ENCODE assay signal across 15 cellular contexts in genomic region chr18:58891753-58892152, GRCh38. TPM values are rescaled to one million over a fixed set of nuclear protein-coding genes. Genes with fewer than 3 reads are reported as not detected.
DNase-seq lines count a peak whose midpoint lies in the region; ATAC-seq and TF ChIP-seq lines count a peak whose summit lies in the region.
"Had no signal": no experiment of that assay in that cellular context is flagged by ENCODE, and none has a peak within 500 bp of the region (broad histone marks: within the 10 kb centered on the region; RNA-seq: fewer than 3 reads in every experiment).

No MANE protein-coding gene starts in this region.

- H3K4me2 ChIP-seq in SK-N-SH, result peak overlapping the region; percentile 51

- TF ChIP-seq RAD21 in SK-N-SH (IDR thresholded peaks at IDR 0.05; ENCODE audit: low read length), result no peak

- H3K36me3 ChIP-seq in SK-N-SH (replicated peaks in 1 of 2; ENCODE audit: control insufficient read depth in 1 of 2, insufficient read depth in 2 of 2, low read length in 1 of 2) (peaks cover 5 to 20% of the 10 kb centered on the region in 2 experiments), urinary bladder (ENCODE audit: insufficient read depth) (no peaks in the 10 kb centered on the region)

- WGBS in SK-N-SH (ENCODE audit: low lambda C conversion rate), result 90% methylated on average over 4 of the region's 4 CpGs
- WGBS in urinary bladder, result 72% methylated on average over 4 of the region's 4 CpGs

- H3K4me3 Mint-ChIP-seq in nephron, result peak overlapping the region; percentile 34 to 58 (median 57)

- TF ChIP-seq CTCF in SK-N-SH (IDR thresholded peaks at IDR 0.05) (no peak), choroid plexus epithelial cell (conservative IDR thresholded peaks at IDR 0.05; ENCODE audit: low read depth, low read length) (no peak), nephron (IDR thresholded peaks at IDR 0.05; ENCODE audit: unreplicated experiment in 3 of 3) (no peak)

- H2AFZ ChIP-seq in SK-N-SH (ENCODE audit: low read depth), result no peak overlapping the region

- peaks cover 55% of the 10 kb centered on the region for H3K36me3 Mint-ChIP-seq in nephron (ENCODE audit: low read depth)
- H3K36me3 Mint-ChIP-seq: activated naive CD4-positive, alpha-beta T cell treated with anti-CD3 and anti-CD28 coated beads, Interleukin-2, amount 50 U/mL, for 72 hours had no signal

- POLR2A ChIA-PET in SK-N-SH (lab: Yijun Ruan, JAX), result no interaction called here

- H3K4me3 ChIP-seq in SK-N-SH (ENCODE audit: low read depth in 2 of 2, low read length in 1 of 2) (no peak overlapping the region), choroid plexus epithelial cell (ENCODE audit: low read depth, low read length) (peak overlapping the region; percentile 15), urinary bladder (ENCODE audit: low read depth, low read length) (no peak overlapping the region)
- H3K4me3 ChIP-seq: mucosa of descending colon had no signal

- peaks cover 3% of the 10 kb centered on the region for H3F3A ChIP-seq in SK-N-SH (replicated peaks; ENCODE audit: insufficient read depth)

- no peak overlapping the region for H3K9ac ChIP-seq in SK-N-SH

- DNase-seq in SK-N-SH (no peak), choroid plexus epithelial cell (ENCODE audit: low read depth) (peak; percentile 50), RKO (ENCODE audit: low spot score) (no peak)
- DNase-seq: GOT3, hippocampal formation, mucosa of descending colon, NCI-H1694, small intestine had no signal

- peaks cover 49% of the 10 kb centered on the region for H3K4me1 Mint-ChIP-seq in nephron

- H3K27me3 Mint-ChIP-seq in nephron (ENCODE audit: low read depth), result no peaks in the 10 kb centered on the region

- CTCF ChIA-PET in SK-N-SH (lab: Yijun Ruan, JAX), result no interaction called here

- ATAC-seq in SK-N-SH treated with all-trans-retinoic acid at 6 μM for 48 hours (no peak), GM18861 (IDR thresholded peaks at IDR 0.05; ENCODE audit: unreplicated experiment) (no peak), HG03108 (IDR thresholded peaks at IDR 0.05; ENCODE audit: unreplicated experiment) (no peak)
- ATAC-seq: activated naive CD4-positive, alpha-beta T cell treated with anti-CD3 and anti-CD28 coated beads, Interleukin-2, amount 50 U/mL, for 72 hours; mucosa of descending colon had no signal

- no peaks in the 10 kb centered on the region for H3K9me3 ChIP-seq in SK-N-SH
- H3K9me3 ChIP-seq: mucosa of descending colon had no signal

- H3K27ac ChIP-seq in SK-N-SH (ENCODE audit: low read depth in 2 of 2, low read length in 1 of 2), result no peak overlapping the region
- peak overlapping the region; percentile 7 for H3K27ac ChIP-seq in urinary bladder (ENCODE audit: low read depth)
- H3K27ac ChIP-seq: 22Rv1 had no signal

- H3K9me3 Mint-ChIP-seq in nephron, result no peaks in the 10 kb centered on the region
- H3K9me3 Mint-ChIP-seq: activated naive CD4-positive, alpha-beta T cell treated with anti-CD3 and anti-CD28 coated beads, Interleukin-2, amount 50 U/mL, for 72 hours had no signal

- H3K9me2 ChIP-seq in SK-N-SH, result no peaks in the 10 kb centered on the region

- TF ChIP-seq EP300 in SK-N-SH (IDR thresholded peaks at IDR 0.05; ENCODE audit: borderline replicate concordance in 1 of 2, low read depth in 1 of 2, low read length in 1 of 2), result no peak

- no peaks in the 10 kb centered on the region for H4K20me1 ChIP-seq in SK-N-SH (ENCODE audit: insufficient read depth)

- peak overlapping the region; percentile 91 to 92 (median 92) for H3K27ac Mint-ChIP-seq in nephron
- H3K27ac Mint-ChIP-seq: activated naive CD4-positive, alpha-beta T cell treated with anti-CD3 and anti-CD28 coated beads, Interleukin-2, amount 50 U/mL, for 72 hours had no signal

- peaks cover 57% of the 10 kb centered on the region for H3K79me2 ChIP-seq in SK-N-SH (ENCODE audit: insufficient read depth)

- peaks cover 2 to 15% of the 10 kb centered on the region in 2 experiments; a peak in 2 of 4 replicates for H3K4me1 ChIP-seq in SK-N-SH (ENCODE audit: control insufficient read depth in 1 of 2, insufficient read depth in 2 of 2, low read depth in 1 of 2, low read length in 1 of 2)
- no peaks in the 10 kb centered on the region for H3K4me1 ChIP-seq in urinary bladder (ENCODE audit: insufficient read depth)

- H3K27me3 ChIP-seq in SK-N-SH (ENCODE audit: insufficient read depth), result no peaks in the 10 kb centered on the region

TF ChIP-seq in SK-N-SH, 30 proteins besides CTCF, POLR2A, EP300 and RAD21:
- TF ChIP-seq TEAD4 (IDR thresholded peaks at IDR 0.05; ENCODE audit: borderline replicate concordance, insufficient read depth), result no peak
- TF ChIP-seq MEF2A (IDR thresholded peaks at IDR 0.05; ENCODE audit: borderline replicate concordance, low read depth), result no peak
- no peak for TF ChIP-seq CHD2 (IDR thresholded peaks at IDR 0.05; ENCODE audit: low read length, partially characterized antibody)
- TF ChIP-seq TAF1 (IDR thresholded peaks at IDR 0.05; ENCODE audit: borderline replicate concordance, low read depth, low read length), result no peak
- TF ChIP-seq YY1 (IDR thresholded peaks at IDR 0.05; ENCODE audit: low read depth), result no peak
- no peak for TF ChIP-seq PBX3 (IDR thresholded peaks at IDR 0.05)
- no peak for TF ChIP-seq GATA2 (CRISPR knock-in tag; IDR thresholded peaks at IDR 0.05)
- TF ChIP-seq SIN3A (IDR thresholded peaks at IDR 0.05; ENCODE audit: borderline replicate concordance, low read depth, low read length), result no peak
- no peak for TF ChIP-seq RFX5 (IDR thresholded peaks at IDR 0.05; ENCODE audit: low read length)
- no peak for TF ChIP-seq GABPA (IDR thresholded peaks at IDR 0.05; ENCODE audit: low read depth)
- TF ChIP-seq SMC3 (IDR thresholded peaks at IDR 0.05; ENCODE audit: low read depth, low read length), result no peak
- no peak for TF ChIP-seq TCF12 (IDR thresholded peaks at IDR 0.05)
- TF ChIP-seq USF1 (IDR thresholded peaks at IDR 0.05; ENCODE audit: borderline replicate concordance, low read depth), result no peak
- TF ChIP-seq POLR2AphosphoS5 (IDR thresholded peaks at IDR 0.05; ENCODE audit: low read depth, low read length), result no peak

TF ChIP-seq in SK-N-SH treated with all-trans-retinoic acid at 6 μM for 48 hours, 23 proteins besides CTCF, POLR2A, EP300 and RAD21:
- TF ChIP-seq ZFP30 (CRISPR knock-in tag; IDR thresholded peaks at IDR 0.05), result no peak
- TF ChIP-seq ZNF565 (CRISPR knock-in tag; conservative IDR thresholded peaks at IDR 0.05; ENCODE audit: low read depth), result no peak
- no peak for TF ChIP-seq TCF4 (CRISPR knock-in tag; IDR thresholded peaks at IDR 0.05; ENCODE audit: borderline replicate concordance)
- TF ChIP-seq CSDC2 (CRISPR knock-in tag; IDR thresholded peaks at IDR 0.05), result no peak
- TF ChIP-seq OSR1 (CRISPR knock-in tag; IDR thresholded peaks at IDR 0.05), result no peak
- TF ChIP-seq TOX (CRISPR knock-in tag; IDR thresholded peaks at IDR 0.05; ENCODE audit: borderline replicate concordance), result no peak
- TF ChIP-seq ZNF70 (CRISPR knock-in tag; IDR thresholded peaks at IDR 0.05), result no peak
- no peak for TF ChIP-seq RARB (CRISPR knock-in tag; IDR thresholded peaks at IDR 0.05)
- TF ChIP-seq POU6F1 (CRISPR knock-in tag; IDR thresholded peaks at IDR 0.05; ENCODE audit: borderline replicate concordance, low read depth), result no peak
- TF ChIP-seq ZNF8 (CRISPR knock-in tag; IDR thresholded peaks at IDR 0.05), result no peak
- TF ChIP-seq, protein P1, sequence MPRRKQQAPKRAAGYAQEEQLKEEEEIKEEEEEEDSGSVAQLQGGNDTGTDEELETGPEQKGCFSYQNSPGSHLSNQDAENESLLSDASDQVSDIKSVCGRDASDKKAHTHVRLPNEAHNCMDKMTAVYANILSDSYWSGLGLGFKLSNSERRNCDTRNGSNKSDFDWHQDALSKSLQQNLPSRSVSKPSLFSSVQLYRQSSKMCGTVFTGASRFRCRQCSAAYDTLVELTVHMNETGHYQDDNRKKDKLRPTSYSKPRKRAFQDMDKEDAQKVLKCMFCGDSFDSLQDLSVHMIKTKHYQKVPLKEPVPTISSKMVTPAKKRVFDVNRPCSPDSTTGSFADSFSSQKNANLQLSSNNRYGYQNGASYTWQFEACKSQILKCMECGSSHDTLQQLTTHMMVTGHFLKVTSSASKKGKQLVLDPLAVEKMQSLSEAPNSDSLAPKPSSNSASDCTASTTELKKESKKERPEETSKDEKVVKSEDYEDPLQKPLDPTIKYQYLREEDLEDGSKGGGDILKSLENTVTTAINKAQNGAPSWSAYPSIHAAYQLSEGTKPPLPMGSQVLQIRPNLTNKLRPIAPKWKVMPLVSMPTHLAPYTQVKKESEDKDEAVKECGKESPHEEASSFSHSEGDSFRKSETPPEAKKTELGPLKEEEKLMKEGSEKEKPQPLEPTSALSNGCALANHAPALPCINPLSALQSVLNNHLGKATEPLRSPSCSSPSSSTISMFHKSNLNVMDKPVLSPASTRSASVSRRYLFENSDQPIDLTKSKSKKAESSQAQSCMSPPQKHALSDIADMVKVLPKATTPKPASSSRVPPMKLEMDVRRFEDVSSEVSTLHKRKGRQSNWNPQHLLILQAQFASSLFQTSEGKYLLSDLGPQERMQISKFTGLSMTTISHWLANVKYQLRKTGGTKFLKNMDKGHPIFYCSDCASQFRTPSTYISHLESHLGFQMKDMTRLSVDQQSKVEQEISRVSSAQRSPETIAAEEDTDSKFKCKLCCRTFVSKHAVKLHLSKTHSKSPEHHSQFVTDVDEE (CRISPR knock-in tag; IDR thresholded peaks at IDR 0.05), result no peak

RNA-seq across cellular contexts. Expression of gene ZNF532, which starts 27.1 kb away (rescaled TPM):
- polyA plus RNA-seq in SK-N-SH (2012; rRNA removed) (34.7 and 39.2 TPM in 2 replicates), urinary bladder (53.8 TPM)
- 30.4 and 39.2 TPM in 2 replicates for polyA plus RNA-seq in SK-N-SH (2012; cell fraction: cytosol; rRNA removed)
- 55.0 and 70.9 TPM in 2 replicates for polyA plus RNA-seq in SK-N-SH (2012; cell fraction: nucleus; rRNA removed)
- total RNA-seq in urinary bladder, result 105 TPM
